ENCODE assay signal across 24 cellular contexts in genomic region chr14:34222122-34222521, GRCh38.
"Had no signal": no experiment of that assay in that cellular context is flagged by ENCODE, and none has a peak within 500 bp of the region (broad histone marks: within the 10 kb centered on the region; RNA-seq: fewer than 3 reads in every experiment).

No MANE protein-coding gene starts in this region.

- H3K27me3 ChIP-seq: neural progenitor cell, right atrium auricular region, sigmoid colon, tibial nerve, vagina had no signal

- H3K36me3 ChIP-seq: esophagus squamous epithelium, left lung, neural progenitor cell, prostate gland, right atrium auricular region, sigmoid colon, spleen, thoracic aorta, tibial nerve, vagina had no signal

- ATAC-seq: effector memory CD8-positive, alpha-beta T cell; left lung; naive thymus-derived CD4-positive, alpha-beta T cell; stimulated activated memory B cell treated with anti-CD40 and anti-IgM and Interleukin-4, amounts not matched to agents 10 μg/mL and 1 μg/mL and 100 μg/mL, for 72 hours; stimulated activated naive CD8-positive, alpha-beta T cell treated with anti-CD3 and anti-CD28 coated beads, Interleukin-15, Interleukin-2, amounts not matched to agents 100 U/mL and 50 U/mL, for 24 hours had no signal

- H3K9me3 ChIP-seq: esophagus squamous epithelium, left lung, prostate gland, right atrium auricular region, sigmoid colon, thoracic aorta, tibial nerve, vagina had no signal

- H3K9ac ChIP-seq: neural progenitor cell had no signal

- H3K9me3 Mint-ChIP-seq: effector memory CD8-positive, alpha-beta T cell; nephron; neural progenitor cell; stimulated activated memory B cell treated with anti-CD40 and anti-IgM and Interleukin-4, amounts not matched to agents 10 μg/mL and 1 μg/mL and 100 μg/mL, for 72 hours had no signal

- H3K4me1 ChIP-seq: esophagus squamous epithelium, left lung, prostate gland, right atrium auricular region, spleen, tibial nerve, vagina had no signal

- H3K27ac ChIP-seq: coronary artery, esophagus squamous epithelium, left lung, neural progenitor cell, prostate gland, right atrium auricular region, sigmoid colon, spleen, thoracic aorta, tibial nerve, vagina had no signal

- H3K27me3 Mint-ChIP-seq: stimulated activated memory B cell treated with anti-CD40 and anti-IgM and Interleukin-4, amounts not matched to agents 10 μg/mL and 1 μg/mL and 100 μg/mL, for 72 hours had no signal

- H3K36me3 Mint-ChIP-seq: neural progenitor cell; stimulated activated memory B cell treated with anti-CD40 and anti-IgM and Interleukin-4, amounts not matched to agents 10 μg/mL and 1 μg/mL and 100 μg/mL, for 72 hours had no signal

- DNase-seq: effector memory CD8-positive, alpha-beta T cell; erythroblast; esophagus squamous epithelium; foreskin melanocyte; hypothalamus; left lung; mesenchymal stem cell; naive thymus-derived CD4-positive, alpha-beta T cell; sigmoid colon; spleen; stimulated activated CD4-positive, alpha-beta T cell treated with anti-CD3 and anti-CD28 coated beads, Interleukin-4, amount 100 ng/mL, for 4 hours; stimulated activated naive CD8-positive, alpha-beta T cell treated with anti-CD3 and anti-CD28 coated beads, Interleukin-15, Interleukin-2, amounts not matched to agents 100 U/mL and 50 U/mL, for 24 hours had no signal

- FAIRE-seq: endometrium, keratinocyte had no signal

- H3K4me1 Mint-ChIP-seq: stimulated activated memory B cell treated with anti-CD40 and anti-IgM and Interleukin-4, amounts not matched to agents 10 μg/mL and 1 μg/mL and 100 μg/mL, for 72 hours had no signal

- H3K4me3 Mint-ChIP-seq: effector memory CD8-positive, alpha-beta T cell; mesothelial cell of epicardium; naive thymus-derived CD4-positive, alpha-beta T cell; nephron; neural progenitor cell; stimulated activated memory B cell treated with anti-CD40 and anti-IgM and Interleukin-4, amounts not matched to agents 10 μg/mL and 1 μg/mL and 100 μg/mL, for 72 hours had no signal

- H3K4me3 ChIP-seq: coronary artery, esophagus squamous epithelium, left lung, neural progenitor cell, prostate gland, right atrium auricular region, sigmoid colon, spleen, thoracic aorta, tibial nerve, vagina had no signal

- H3K4me2 ChIP-seq: neural progenitor cell had no signal

- H3K27ac Mint-ChIP-seq: effector memory CD8-positive, alpha-beta T cell; mesothelial cell of epicardium; naive thymus-derived CD4-positive, alpha-beta T cell; nephron; neural progenitor cell; stimulated activated memory B cell treated with anti-CD40 and anti-IgM and Interleukin-4, amounts not matched to agents 10 μg/mL and 1 μg/mL and 100 μg/mL, for 72 hours had no signal
